In the genomic region with DNA sequence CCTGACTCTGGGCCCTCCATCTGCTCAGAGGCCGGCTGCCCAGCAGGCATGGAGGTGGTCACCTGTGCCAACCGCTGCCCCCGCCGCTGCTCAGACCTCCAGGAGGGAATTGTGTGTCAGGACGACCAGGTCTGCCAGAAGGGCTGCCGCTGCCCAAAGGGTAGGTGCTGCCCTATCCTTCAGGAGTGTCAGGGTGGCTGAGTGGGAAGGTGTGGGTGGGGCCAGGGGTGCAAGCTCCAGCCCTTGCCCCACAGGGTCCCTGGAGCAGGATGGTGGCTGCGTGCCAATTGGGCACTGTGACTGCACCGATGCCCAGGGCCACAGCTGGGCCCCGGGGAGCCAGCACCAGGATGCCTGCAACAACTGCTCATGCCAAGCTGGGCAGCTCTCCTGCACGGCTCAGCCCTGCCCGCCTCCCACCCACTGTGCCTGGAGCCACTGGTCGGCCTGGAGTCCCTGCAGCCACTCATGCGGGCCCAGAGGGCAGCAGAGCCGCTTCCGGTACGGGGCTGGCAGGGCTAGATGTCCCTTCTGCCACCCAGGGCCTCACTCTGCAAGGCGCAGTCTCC, we compare ENCODE assay signal across 20 cellular contexts. TPM values are rescaled to one million over a fixed set of nuclear protein-coding genes. Genes with fewer than 3 reads are reported as not detected.
"Had no signal": no experiment of that assay in that cellular context is flagged by ENCODE, and none has a peak within 500 bp of the region (broad histone marks: within the 10 kb centered on the region; RNA-seq: fewer than 3 reads in every experiment).

No MANE protein-coding gene starts in this region.

- H3K9me3 ChIP-seq: adrenal gland, colonic mucosa, gastroesophageal sphincter, prostate gland, sigmoid colon, vagina had no signal

- H3K27me3 ChIP-seq: adrenal gland, cardiac muscle cell, colonic mucosa, sigmoid colon, vagina had no signal

- ATAC-seq: activated CD8-positive, alpha-beta memory T cell treated with anti-CD3 and anti-CD28 coated beads, Interleukin-2, amount 10 ng/mL, durations not matched to agents 7 days and 5 days; gastroesophageal sphincter; natural killer cell treated with Interleukin-12 subunit alpha and Interleukin-12 subunit beta and Interleukin-15 and Interleukin-18, amount 100 ng/mL, for 72 hours; stimulated activated effector memory CD8-positive, alpha-beta T cell treated with anti-CD3 and anti-CD28 coated beads, Interleukin-12 subunit alpha, Interleukin-12 subunit beta, amount 100 ng/mL, for 72 hours had no signal

- H3K4me1 ChIP-seq: adrenal gland, gastroesophageal sphincter, prostate gland, sigmoid colon, vagina had no signal

- H3K27ac ChIP-seq: adrenal gland, cardiac muscle cell, colonic mucosa, gastroesophageal sphincter, prostate gland, sigmoid colon, vagina, WERI-Rb-1 had no signal

- DNase-seq: activated CD4-positive, alpha-beta T cell treated with anti-CD3 and anti-CD28 coated beads, Interleukin-2, amount 50 U/mL, for 48 hours; activated CD8-positive, alpha-beta memory T cell treated with anti-CD3 and anti-CD28 coated beads, Interleukin-2, amount 10 ng/mL, durations not matched to agents 7 days and 5 days; activated naive CD4-positive, alpha-beta T cell treated with anti-CD3 and anti-CD28 coated beads, Interleukin-2, amount 50 U/mL, for 16 hours; activated T-cell treated with anti-CD3 and anti-CD28 coated beads, Interleukin-2, amount 50 U/mL, for 1 hour; adrenal gland; colonic mucosa; mesenchymal stem cell; occipital lobe; sigmoid colon; stimulated activated CD4-positive, alpha-beta T cell treated with anti-CD3 and anti-CD28 coated beads, Interleukin-12 subunit alpha, Interleukin-12 subunit beta, amount 100 ng/mL, for 4 hours; stimulated activated CD4-positive, alpha-beta T cell treated with anti-CD3 and anti-CD28 coated beads, Interleukin-2, amount 100 ng/mL, for 24 hours; WERI-Rb-1 had no signal

- H3K36me3 ChIP-seq: adrenal gland, cardiac muscle cell, colonic mucosa, gastroesophageal sphincter, prostate gland, sigmoid colon, vagina, WERI-Rb-1 had no signal

- H3K4me3 ChIP-seq: adrenal gland, cardiac muscle cell, colonic mucosa, gastroesophageal sphincter, prostate gland, sigmoid colon, vagina had no signal

RNA-seq across cellular contexts. Expression of a gene that starts 47.3 kb away (rescaled TPM):
- total RNA-seq: activated CD8-positive, alpha-beta memory T cell treated with anti-CD3 and anti-CD28 coated beads, Interleukin-2, amount 10 ng/mL, durations not matched to agents 7 days and 5 days; activated T-helper 2 cell treated with anti-CD3 and anti-CD28 coated beads, Interferon-gamma antibody, Interleukin-2, Interleukin-4, amounts not matched to agents 10 μg/mL and 5 μg/mL and 100 μg/mL, durations not matched to agents 14 hours and 24 hours and 36 hours; T-helper 1 cell treated with Interleukin-12 subunit alpha and Interleukin-12 subunit beta and Interleukin-4 antibody, amounts not matched to agents 30 ng/mL and 1 ng/mL, for 36 hours had no signal
